ENCODE assay signal across 12 cellular contexts in the genomic region with DNA sequence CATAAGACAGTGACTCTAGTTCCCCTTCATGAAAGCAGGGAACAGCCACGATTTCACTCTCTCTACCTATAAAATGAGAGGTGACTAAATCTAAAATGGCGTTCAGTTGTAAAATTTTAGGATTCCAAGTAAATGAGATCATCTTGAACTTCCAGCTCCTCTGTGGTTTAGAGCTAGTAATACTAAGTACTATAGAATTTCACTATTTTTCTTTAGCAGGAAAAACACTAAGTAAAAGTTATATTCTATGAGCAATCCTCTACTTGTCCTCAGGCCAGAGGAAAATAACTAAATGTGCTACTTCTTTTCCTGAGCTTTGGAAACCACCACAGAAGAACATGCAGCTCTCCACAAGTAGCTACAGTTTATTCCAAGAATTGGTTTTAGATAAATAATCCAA. TPM values are rescaled to one million over a fixed set of nuclear protein-coding genes. Genes with fewer than 3 reads are reported as not detected.
DNase-seq lines count a peak whose midpoint lies in the region; ATAC-seq and TF ChIP-seq lines count a peak whose summit lies in the region.
"Had no signal": no experiment of that assay in that cellular context is flagged by ENCODE, and none has a peak within 500 bp of the region (broad histone marks: within the 10 kb centered on the region; RNA-seq: fewer than 3 reads in every experiment).

No MANE protein-coding gene starts in this region.

- no peaks in the 10 kb centered on the region for H3K4me1 ChIP-seq in colonic mucosa

- TF ChIP-seq RAD21 in Ishikawa (IDR thresholded peaks at IDR 0.05; ENCODE audit: low read depth) (no peak), neural cell (conservative IDR thresholded peaks at IDR 0.05) (no peak)

- H3K9me3 ChIP-seq in colonic mucosa: no peaks in the 10 kb centered on the region
- H3K9me3 ChIP-seq in neural cell (ENCODE audit: low read length): no peaks in the 10 kb centered on the region

- TF ChIP-seq EP300 in Ishikawa (IDR thresholded peaks at IDR 0.05; ENCODE audit: borderline replicate concordance) (no peak), neural cell (conservative IDR thresholded peaks at IDR 0.05; ENCODE audit: poor library complexity, severe bottlenecking) (no peak)

- ATAC-seq in GM21717 (IDR thresholded peaks at IDR 0.05; ENCODE audit: unreplicated experiment): no peak

- H2AFZ ChIP-seq in neural cell (ENCODE audit: low read depth, low read length): no peak overlapping the region

- H3K27me3 ChIP-seq in colonic mucosa: no peaks in the 10 kb centered on the region
- no peaks in the 10 kb centered on the region for H3K27me3 ChIP-seq in neural cell (ENCODE audit: insufficient read depth, low read depth, low read length)

- H3K27ac ChIP-seq in colonic mucosa: peak overlapping the region; percentile 19
- H3K27ac ChIP-seq in neural cell (ENCODE audit: low read length): peak overlapping the region; percentile 78
- H3K27ac ChIP-seq in substantia nigra (ENCODE audit: low read depth, low read length, poor library complexity, severe bottlenecking): no peak overlapping the region

- peaks cover 3% of the 10 kb centered on the region for H3F3A ChIP-seq in neural cell (ENCODE audit: insufficient read depth, low read length, poor library complexity, severe bottlenecking)

- DNase-seq in AG04449 (ENCODE audit: low read depth, low spot score) (peak; percentile 82), colonic mucosa (no peak), COR-L47 (lab: John Stamatoyannopoulos, UW) (no peak), substantia nigra (lab: John Stamatoyannopoulos, UW) (no peak)
- DNase-seq in stimulated activated CD8-positive, alpha-beta memory T cell treated with anti-CD3 and anti-CD28 coated beads, Interleukin-4, amount 100 ng/mL, for 48 hours: no peak
- DNase-seq: activated effector memory CD4-positive, alpha-beta T cell treated with anti-CD3 and anti-CD28 coated beads, Interleukin-2, amount 50 U/mL, for 16 hours; CD4-positive, CD25-positive, alpha-beta regulatory T cell; H9; NCI-H2171 treated with DMSO at 0.1 percent for 48 hours had no signal

- intact Hi-C loops in colonic mucosa (cut with DNase I): loop anchor here (5.0 to 10.0 kb wide), 3 partner anchors 178 to 461 kb away; partner anchors contain the start of genes DMAC2L and L2HGDH

- H3K4me3 ChIP-seq in AG04449 (ENCODE audit: low read depth, low read length) (no peak overlapping the region), colonic mucosa (no peak overlapping the region), neural cell (ENCODE audit: low read length) (no peak overlapping the region)

- POLR2A ChIA-PET in AG04449 (lab: Yijun Ruan, JAX): interaction anchor here (0.6 to 3.6 kb wide), 3 partner anchors 13 to 117 kb away, joined by 3 to 18 read pairs (median 9); partner anchors contain the start of gene SAV1

- no peaks in the 10 kb centered on the region for H3K79me2 ChIP-seq in neural cell (replicated peaks; ENCODE audit: insufficient read depth, low read length)

- CTCF ChIA-PET in AG04449 (lab: Yijun Ruan, JAX): interaction anchor here (0.8 to 9.1 kb wide), 32 partner anchors 13 to 464 kb away, joined by 3 to 194 read pairs (median 6); partner anchors contain the start of genes ATL1, L2HGDH and MAP4K5

- no peak for TF ChIP-seq CTCF in AG04449 (IDR thresholded peaks at IDR 0.05; ENCODE audit: insufficient read depth, low read length, missing control alignments)
- no peak for TF ChIP-seq CTCF in colonic mucosa (IDR thresholded peaks at IDR 0.05)
- no peak for TF ChIP-seq CTCF in neural cell (IDR thresholded peaks at IDR 0.05; ENCODE audit: poor library complexity, severe bottlenecking)

- H4K20me1 ChIP-seq in neural cell (ENCODE audit: insufficient read depth): no peaks in the 10 kb centered on the region

- H3K9me2 ChIP-seq in neural cell (ENCODE audit: insufficient read depth, low read length): no peaks in the 10 kb centered on the region

- no peak overlapping the region for H3K4me2 ChIP-seq in neural cell (ENCODE audit: low read length)

- no peaks in the 10 kb centered on the region for H3K36me3 ChIP-seq in colonic mucosa
- peaks cover 18% of the 10 kb centered on the region for H3K36me3 ChIP-seq in neural cell (ENCODE audit: insufficient read depth, low read length)

- H3K9ac ChIP-seq in colonic mucosa (ENCODE audit: low read depth in 2 of 2, low read length in 2 of 2): no peak overlapping the region
- no peak overlapping the region for H3K9ac ChIP-seq in neural cell (ENCODE audit: low read length)

TF ChIP-seq in Ishikawa, 13 proteins besides CTCF, POLR2A, EP300 and RAD21:
- TF ChIP-seq CEBPB (IDR thresholded peaks at IDR 0.05) (no peak), NFIC (IDR thresholded peaks at IDR 0.05) (no peak), MAX (IDR thresholded peaks at IDR 0.05) (no peak), TEAD4 (IDR thresholded peaks at IDR 0.05) (peak; percentile 33; the same call in 1 of the 2 replicates), YY1 (IDR thresholded peaks at IDR 0.05; ENCODE audit: low read depth) (peak; percentile 32; the same call in 1 of the 2 replicates), FOXM1 (IDR thresholded peaks at IDR 0.05; ENCODE audit: borderline replicate concordance, low read depth) (no peak)

TF ChIP-seq in neural cell, 6 proteins besides CTCF, POLR2A, EP300 and RAD21:
- TF ChIP-seq POLR2AphosphoS5 (IDR thresholded peaks at IDR 0.05) (no peak), SMC3 (conservative IDR thresholded peaks at IDR 0.05; ENCODE audit: poor library complexity) (no peak), TAF1 (IDR thresholded peaks at IDR 0.05; ENCODE audit: low read depth) (no peak), MXI1 (conservative IDR thresholded peaks at IDR 0.05; ENCODE audit: poor library complexity, severe bottlenecking) (no peak), EZH2 (IDR thresholded peaks at IDR 0.05; ENCODE audit: borderline replicate concordance, insufficient read depth, low read length, poor library complexity, severe bottlenecking) (no peak)
- TF ChIP-seq, protein P1, sequence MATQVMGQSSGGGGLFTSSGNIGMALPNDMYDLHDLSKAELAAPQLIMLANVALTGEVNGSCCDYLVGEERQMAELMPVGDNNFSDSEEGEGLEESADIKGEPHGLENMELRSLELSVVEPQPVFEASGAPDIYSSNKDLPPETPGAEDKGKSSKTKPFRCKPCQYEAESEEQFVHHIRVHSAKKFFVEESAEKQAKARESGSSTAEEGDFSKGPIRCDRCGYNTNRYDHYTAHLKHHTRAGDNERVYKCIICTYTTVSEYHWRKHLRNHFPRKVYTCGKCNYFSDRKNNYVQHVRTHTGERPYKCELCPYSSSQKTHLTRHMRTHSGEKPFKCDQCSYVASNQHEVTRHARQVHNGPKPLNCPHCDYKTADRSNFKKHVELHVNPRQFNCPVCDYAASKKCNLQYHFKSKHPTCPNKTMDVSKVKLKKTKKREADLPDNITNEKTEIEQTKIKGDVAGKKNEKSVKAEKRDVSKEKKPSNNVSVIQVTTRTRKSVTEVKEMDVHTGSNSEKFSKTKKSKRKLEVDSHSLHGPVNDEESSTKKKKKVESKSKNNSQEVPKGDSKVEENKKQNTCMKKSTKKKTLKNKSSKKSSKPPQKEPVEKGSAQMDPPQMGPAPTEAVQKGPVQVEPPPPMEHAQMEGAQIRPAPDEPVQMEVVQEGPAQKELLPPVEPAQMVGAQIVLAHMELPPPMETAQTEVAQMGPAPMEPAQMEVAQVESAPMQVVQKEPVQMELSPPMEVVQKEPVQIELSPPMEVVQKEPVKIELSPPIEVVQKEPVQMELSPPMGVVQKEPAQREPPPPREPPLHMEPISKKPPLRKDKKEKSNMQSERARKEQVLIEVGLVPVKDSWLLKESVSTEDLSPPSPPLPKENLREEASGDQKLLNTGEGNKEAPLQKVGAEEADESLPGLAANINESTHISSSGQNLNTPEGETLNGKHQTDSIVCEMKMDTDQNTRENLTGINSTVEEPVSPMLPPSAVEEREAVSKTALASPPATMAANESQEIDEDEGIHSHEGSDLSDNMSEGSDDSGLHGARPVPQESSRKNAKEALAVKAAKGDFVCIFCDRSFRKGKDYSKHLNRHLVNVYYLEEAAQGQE (IDR thresholded peaks at IDR 0.05; ENCODE audit: borderline replicate concordance): no peak
TF ChIP-seq in neural cell: peak in this region for 0.

RNA-seq across cellular contexts. Expression of gene NIN, which starts 55.6 kb away (rescaled TPM):
- 10 to 100 TPM; 13.7 to 19.8 TPM for total RNA-seq in colonic mucosa
- polyA plus RNA-seq in neural cell: 34.1 and 47.6 TPM in 2 replicates
- polyA minus RNA-seq in neural cell: 57.9 and 63.6 TPM in 2 replicates
